Comparison of ENCODE assay signal across 8 cellular contexts in genomic region chr6:3227363-3228045, GRCh38.
DNase-seq lines count a peak whose midpoint lies in the region; ATAC-seq and TF ChIP-seq lines count a peak whose summit lies in the region.

TUBB2B (minus strand) TSS chr6:3227653; CDS start chr6:3227543, 110 bp downstream.

- peak within 1 kb of the TSS; percentile 34 for H2AFZ ChIP-seq in parathyroid adenoma

- POLR2A ChIA-PET in GM10248 (lab: Yijun Ruan, JAX) = no interaction called here

- H3K9ac ChIP-seq in parathyroid adenoma = no peak within 1 kb of the TSS

- H3K4me2 ChIP-seq in parathyroid adenoma (ENCODE audit: low read length) = peak within 1 kb of the TSS; percentile 55

- H3K79me2 ChIP-seq in parathyroid adenoma = no peaks in the 10 kb centered on the region

- no peak for ATAC-seq in HG03025 (IDR thresholded peaks at IDR 0.05; ENCODE audit: low FRiP score, unreplicated experiment)

- peaks cover 10% of the 10 kb centered on the region for H3K27me3 ChIP-seq in parathyroid adenoma (ENCODE audit: control insufficient read depth, insufficient read depth, low read length)

- intact Hi-C loops in head of caudate nucleus (cut with DNase I) = no loop called here

- no peak for TF ChIP-seq CTCF in GM10248 (IDR thresholded peaks at IDR 0.05; ENCODE audit: control extremely low read depth, extremely low read depth, low read depth, missing control alignments)
- TF ChIP-seq CTCF in WI38 (IDR thresholded peaks at IDR 0.05; ENCODE audit: low read depth, low read length) = no peak
- no peak for TF ChIP-seq CTCF in parathyroid adenoma (IDR thresholded peaks at IDR 0.05)

- H3K27ac ChIP-seq in parathyroid adenoma = no peak within 1 kb of the TSS

- peaks cover 8% of the 10 kb centered on the region for H3K4me1 ChIP-seq in parathyroid adenoma

- H3K4me3 ChIP-seq in WI38 (ENCODE audit: low read depth, low read length) (peak within 1 kb of the TSS; percentile 52), parathyroid adenoma (ENCODE audit: low read depth, low read length) (peak within 1 kb of the TSS; percentile 11)

- CTCF ChIA-PET in GM10248 (lab: Yijun Ruan, JAX) = interaction anchor here (1.3 kb wide), 1 partner anchor 24 kb away, joined by 8 read pairs; no protein-coding TSS in a partner anchor

- H3K9me3 ChIP-seq in parathyroid adenoma (ENCODE audit: control insufficient read depth, low read length) = no peaks in the 10 kb centered on the region

- no peaks in the 10 kb centered on the region for H3K36me3 ChIP-seq in parathyroid adenoma (ENCODE audit: control insufficient read depth, insufficient read depth, low read length)

- peak; percentile 80 for DNase-seq in GM10248 (ENCODE audit: extremely low spot score)
- peak; percentile 71 for DNase-seq in NCI-H1417 treated with DMSO at 0.1 percent for 48 hours (lab: John Stamatoyannopoulos, UW)
- DNase-seq in head of caudate nucleus = peak in 36 of 42 donors; percentile 44 to 87 (median 64)
- DNase-seq in GM03348 (ENCODE audit: low spot score) = no peak
- no peak for DNase-seq in foreskin melanocyte

Comparison
In these comparisons a context has a peak if more than half of its experiments do, and no peak if none do; other contexts are left out.
1. DNase-seq: peak in GM10248 (single experiment), NCI-H1417 treated with DMSO at 0.1 percent for 48 hours (single experiment) and head of caudate nucleus (36 of 42); none in GM03348 (single experiment) and foreskin melanocyte (single experiment).